In genomic region chr3:49172616-49173041, GRCh38 we compare ENCODE assay signal across 10 cellular contexts. TPM values are rescaled to one million over a fixed set of nuclear protein-coding genes. Genes with fewer than 3 reads are reported as not detected.
DNase-seq lines count a peak whose midpoint lies in the region; ATAC-seq and TF ChIP-seq lines count a peak whose summit lies in the region.
"Had no signal": no experiment of that assay in that cellular context is flagged by ENCODE, and none has a peak within 500 bp of the region (broad histone marks: within the 10 kb centered on the region; RNA-seq: fewer than 3 reads in every experiment).

No MANE protein-coding gene starts in this region.

- H3K79me2 ChIP-seq in ACC112 (ENCODE audit: control insufficient read depth, insufficient read depth, low read length, unreplicated experiment) (peaks cover 3% of the 10 kb centered on the region), PC-3 (ENCODE audit: low read length) (no peaks in the 10 kb centered on the region), neural progenitor cell (ENCODE audit: low read depth) (peaks cover 33% of the 10 kb centered on the region)

- H3K27ac ChIP-seq in ACC112 (ENCODE audit: low read depth, low read length) (no peak overlapping the region; the same call in 1 of the 2 replicates), PC-3 (ENCODE audit: low read length) (no peak overlapping the region), esophagus muscularis mucosa (replicated peaks in 1 of 4) (peak overlapping the region; percentile 84 to 93 (median 90)), neural progenitor cell (no peak overlapping the region)

- H3K4me2 ChIP-seq in PC-3 (ENCODE audit: low read length) (peak overlapping the region; percentile 94), neural progenitor cell (peak overlapping the region; percentile 88)

- DNase-seq in PC-3 (no peak), esophagus muscularis mucosa (ENCODE audit: extremely low spot score) (no peak), neural progenitor cell (ENCODE audit: low spot score) (no peak), COR-L47 (lab: John Stamatoyannopoulos, UW) (no peak), NAMALWA (ENCODE audit: low spot score) (no peak), NCI-H1105 treated with DMSO at 0.1 percent for 48 hours (lab: John Stamatoyannopoulos, UW) (no peak)
- DNase-seq in activated naive CD4-positive, alpha-beta T cell (lab: John Stamatoyannopoulos, UW): no peak
- DNase-seq: activated naive CD8-positive, alpha-beta T cell treated with anti-CD3 and anti-CD28 coated beads, Interleukin-2, amount 50 U/mL, for 24 hours; NCI-H2171 had no signal

- H3K9me3 ChIP-seq in PC-3 (ENCODE audit: low read length) (no peaks in the 10 kb centered on the region), esophagus muscularis mucosa (no peaks in the 10 kb centered on the region), neural progenitor cell (ENCODE audit: low read depth) (no peaks in the 10 kb centered on the region)

- no peaks in the 10 kb centered on the region for H4K20me1 ChIP-seq in PC-3 (ENCODE audit: low read length)
- H4K20me1 ChIP-seq in neural progenitor cell (ENCODE audit: low read depth): peaks cover 8% of the 10 kb centered on the region

- H3K36me3 Mint-ChIP-seq in neural progenitor cell: peaks cover 15% of the 10 kb centered on the region

- peak overlapping the region; percentile 84 for H3K4me3 ChIP-seq in ACC112 (ENCODE audit: low read depth, low read length)
- H3K4me3 ChIP-seq in PC-3 (ENCODE audit: low read length): no peak overlapping the region
- H3K4me3 ChIP-seq in esophagus muscularis mucosa: peak overlapping the region; percentile 68 to 86 (median 78)
- peak overlapping the region; percentile 72 for H3K4me3 ChIP-seq in neural progenitor cell

- CTCF ChIA-PET in PC-3 (lab: Charles Lee): no interaction called here

- H3K27me3 Mint-ChIP-seq in neural progenitor cell (ENCODE audit: insufficient read depth, low read depth): peaks cover 7% of the 10 kb centered on the region
- H3K27me3 Mint-ChIP-seq: activated naive CD8-positive, alpha-beta T cell treated with anti-CD3 and anti-CD28 coated beads, Interleukin-2, amount 50 U/mL, for 24 hours had no signal

- no peaks in the 10 kb centered on the region for H3K9me3 Mint-ChIP-seq in neural progenitor cell
- H3K9me3 Mint-ChIP-seq: activated naive CD8-positive, alpha-beta T cell treated with anti-CD3 and anti-CD28 coated beads, Interleukin-2, amount 50 U/mL, for 24 hours had no signal

- intact Hi-C loops in PC-3 (cut with micrococcal nuclease): loop anchor here (5.0 kb wide), 1 partner anchor 170 kb away; the partner anchor contains the start of gene USP4
- intact Hi-C loops in esophagus muscularis mucosa (cut with DNase I): loop anchor here (5.0 kb wide), 2 partner anchors 170 to 275 kb away; partner anchors contain the start of gene USP4

- no peak overlapping the region for H2AFZ ChIP-seq in ACC112 (ENCODE audit: low read length, unreplicated experiment)
- H2AFZ ChIP-seq in PC-3 (ENCODE audit: low read length): no peak overlapping the region
- no peak overlapping the region for H2AFZ ChIP-seq in neural progenitor cell (replicated peaks)

- peak overlapping the region; percentile 97 for H3K4me3 Mint-ChIP-seq in neural progenitor cell

- no peak for TF ChIP-seq EP300 in esophagus muscularis mucosa (IDR thresholded peaks at IDR 0.05)

- H3K27me3 ChIP-seq in ACC112 (ENCODE audit: insufficient read depth, low read length) (no peaks in the 10 kb centered on the region), PC-3 (ENCODE audit: low read length) (no peaks in the 10 kb centered on the region), esophagus muscularis mucosa (no peaks in the 10 kb centered on the region), neural progenitor cell (peaks cover 12% of the 10 kb centered on the region)

- no peaks in the 10 kb centered on the region for H3K9me2 ChIP-seq in PC-3 (replicated peaks; ENCODE audit: low read length)

- no peak for TF ChIP-seq POLR2A in esophagus muscularis mucosa (IDR thresholded peaks at IDR 0.05; ENCODE audit: low read depth)

- peaks cover 34% of the 10 kb centered on the region for H3K4me1 ChIP-seq in ACC112 (ENCODE audit: control insufficient read depth, insufficient read depth, low read length, unreplicated experiment)
- peaks cover 13% of the 10 kb centered on the region; the same call in 1 of the 2 replicates for H3K4me1 ChIP-seq in PC-3 (ENCODE audit: insufficient read depth, low read length)
- peaks cover 47 to 62% (median 53%) of the 10 kb centered on the region in 4 donors for H3K4me1 ChIP-seq in esophagus muscularis mucosa
- H3K4me1 ChIP-seq in neural progenitor cell: peaks cover 31% of the 10 kb centered on the region

- H3F3A ChIP-seq in PC-3 (ENCODE audit: low read length, unreplicated experiment): no peaks in the 10 kb centered on the region
- peaks cover 16% of the 10 kb centered on the region for H3F3A ChIP-seq in neural progenitor cell (ENCODE audit: low read depth)

- no peak for ATAC-seq in PC-3
- ATAC-seq: activated naive CD8-positive, alpha-beta T cell treated with anti-CD3 and anti-CD28 coated beads, Interleukin-2, amount 50 U/mL, for 24 hours had no signal

- BruUV-seq in PC-3 (replicated peaks; lab: Mats Ljungman, UMichigan): no TSS peak

- peaks cover 58% of the 10 kb centered on the region for H3K4me1 Mint-ChIP-seq in neural progenitor cell

- POLR2A ChIA-PET in PC-3 (lab: Charles Lee; ENCODE audit: unreplicated experiment): interaction anchor here (0.5 kb wide), 1 partner anchor 298 kb away, joined by 9 read pairs; the partner anchor contains the start of gene DAG1

- H3K36me3 ChIP-seq in ACC112 (ENCODE audit: insufficient read depth, low read length): no peaks in the 10 kb centered on the region; the same call in 1 of the 2 replicates
- no peaks in the 10 kb centered on the region for H3K36me3 ChIP-seq in PC-3 (ENCODE audit: low read depth, low read length)
- peaks cover 10 to 40% (median 36%) of the 10 kb centered on the region in 4 donors for H3K36me3 ChIP-seq in esophagus muscularis mucosa
- no peaks in the 10 kb centered on the region for H3K36me3 ChIP-seq in neural progenitor cell

- H3K9ac ChIP-seq in PC-3 (ENCODE audit: low read length): no peak overlapping the region
- H3K9ac ChIP-seq in neural progenitor cell: no peak overlapping the region

- H3K27ac Mint-ChIP-seq in neural progenitor cell: peak overlapping the region; percentile 100
- H3K27ac Mint-ChIP-seq: activated naive CD8-positive, alpha-beta T cell treated with anti-CD3 and anti-CD28 coated beads, Interleukin-2, amount 50 U/mL, for 24 hours had no signal

- WGBS in esophagus muscularis mucosa: 22% methylated on average over 5 of the region's 6 CpGs

- TF ChIP-seq CTCF in PC-3 (conservative IDR thresholded peaks at IDR 0.05; ENCODE audit: low read depth, low read length) (no peak), esophagus muscularis mucosa (IDR thresholded peaks at IDR 0.05) (no peak), neural progenitor cell (IDR thresholded peaks at IDR 0.05) (no peak)

RNA-seq across cellular contexts. Expression of gene KLHDC8B, which starts 1.2 kb away (rescaled TPM):
- total RNA-seq in PC-3 (2014; rRNA removed): 24.3 and 34.4 TPM in 2 replicates
- 100 to 1,000 TPM in 1 of 4 donors, 10 to 100 TPM in 3; 78.6 to 190 (median 91.2) TPM for total RNA-seq in esophagus muscularis mucosa
- 14.8 and 45.1 TPM in 2 replicates for total RNA-seq in neural progenitor cell (ENCODE audit: low replicate concordance)

RNA-seq across cellular contexts. Expression of gene CCDC71, which starts 6.5 kb away (rescaled TPM):
- total RNA-seq in PC-3 (2014; rRNA removed) (19.4 and 27.7 TPM in 2 replicates), esophagus muscularis mucosa (10 to 100 TPM; 19.9 to 25.6 (median 23.7) TPM), neural progenitor cell (ENCODE audit: low replicate concordance) (18.8 and 41.9 TPM in 2 replicates)

RNA-seq across cellular contexts. Expression of gene LAMB2, which starts 39.8 kb away (rescaled TPM):
- total RNA-seq in PC-3 (2014; rRNA removed) (240 and 365 TPM in 2 replicates), esophagus muscularis mucosa (1,000 to 10,000 TPM in 1 of 4 donors, 100 to 1,000 TPM in 3; 609 to 1,229 (median 740) TPM), neural progenitor cell (ENCODE audit: low replicate concordance) (75.4 and 137 TPM in 2 replicates)

RNA-seq across cellular contexts. Expression of gene USP19, which starts 52.0 kb away (rescaled TPM):
- total RNA-seq in PC-3 (2014; rRNA removed) (84.4 and 86.7 TPM in 2 replicates), esophagus muscularis mucosa (10 to 100 TPM; 57.5 to 64.4 (median 59.9) TPM), neural progenitor cell (ENCODE audit: low replicate concordance) (36.0 and 60.6 TPM in 2 replicates)

Comparison
In these comparisons a context has a peak if more than half of its experiments do, and no peak if none do; other contexts are left out.
1. H3K27ac ChIP-seq: peak in esophagus muscularis mucosa (4 of 4); none in ACC112 (single experiment), PC-3 (single experiment) and neural progenitor cell (single experiment).